In genomic region chr6:81171991-81172740, GRCh38 we compare ENCODE assay signal across 8 cellular contexts.
A peak's percentile ranks its signal among the peaks of the same experiment; 100 is the strongest.
DNase-seq lines count a peak whose midpoint lies in the region; ATAC-seq and TF ChIP-seq lines count a peak whose summit lies in the region.
"Had no signal": no experiment of that assay in that cellular context is flagged by ENCODE, and none has a peak within 500 bp of the region (broad histone marks: within the 10 kb centered on the region; RNA-seq: fewer than 3 reads in every experiment).

No MANE protein-coding gene starts in this region.

- H3K4me3 Mint-ChIP-seq in mesothelial cell of epicardium, result no peak overlapping the region

- peak overlapping the region; percentile 31 for H3K27ac ChIP-seq in vagina
- H3K27ac ChIP-seq: SK-N-MC had no signal

- no peaks in the 10 kb centered on the region for H3K9me3 Mint-ChIP-seq in mesothelial cell of epicardium

- DNase-seq in MG63, result peak; percentile 26
- peak; percentile 32 for DNase-seq in epithelial cell of proximal tubule (ENCODE audit: low read depth)
- no peak for DNase-seq in mesothelial cell of epicardium (ENCODE audit: low spot score in 2 of 2, unreplicated experiment in 2 of 2)
- DNase-seq in vagina (ENCODE audit: extremely low spot score in 2 of 2), result no peak
- no peak for DNase-seq in NK-92 treated with Interleukin-12 subunit alpha and Interleukin-12 subunit beta, amount 100 ng/mL, for 24 hours (lab: John Stamatoyannopoulos, UW)

- no peaks in the 10 kb centered on the region for H3K27me3 ChIP-seq in MG63
- no peaks in the 10 kb centered on the region for H3K27me3 ChIP-seq in vagina

- H3K4me1 ChIP-seq in vagina, result no peaks in the 10 kb centered on the region

- H3K9me3 ChIP-seq in MG63 (no peaks in the 10 kb centered on the region), vagina (no peaks in the 10 kb centered on the region)

- TF ChIP-seq POLR2A in vagina (IDR thresholded peaks at IDR 0.05), result no peak

- H3K4me1 Mint-ChIP-seq in mesothelial cell of epicardium, result peaks cover 13% of the 10 kb centered on the region

- H3K27me3 Mint-ChIP-seq in mesothelial cell of epicardium (ENCODE audit: low read depth), result no peaks in the 10 kb centered on the region

- peak overlapping the region; percentile 35 for H3K27ac Mint-ChIP-seq in mesothelial cell of epicardium

- TF ChIP-seq CTCF in epithelial cell of proximal tubule (conservative IDR thresholded peaks at IDR 0.05; ENCODE audit: low read depth, low read length), result no peak
- no peak for TF ChIP-seq CTCF in mesothelial cell of epicardium (IDR thresholded peaks at IDR 0.05; ENCODE audit: unreplicated experiment)
- no peak for TF ChIP-seq CTCF in vagina (IDR thresholded peaks at IDR 0.05)

- H3K36me3 Mint-ChIP-seq in mesothelial cell of epicardium, result no peaks in the 10 kb centered on the region

- no peak for ATAC-seq in HG03196 (IDR thresholded peaks at IDR 0.05; ENCODE audit: unreplicated experiment)
- no peak for ATAC-seq in HG02981 (IDR thresholded peaks at IDR 0.05; ENCODE audit: unreplicated experiment)

- H3K36me3 ChIP-seq in MG63 (no peaks in the 10 kb centered on the region), vagina (no peaks in the 10 kb centered on the region)

- H3K4me3 ChIP-seq in MG63, result no peak overlapping the region
- no peak overlapping the region for H3K4me3 ChIP-seq in epithelial cell of proximal tubule (ENCODE audit: low read depth, low read length)
- H3K4me3 ChIP-seq in vagina, result no peak overlapping the region
- H3K4me3 ChIP-seq: SK-N-MC had no signal

- intact Hi-C loops in vagina (cut with DNase I), result no loop called here

Comparison
In these comparisons a context has a peak if more than half of its experiments do, and no peak if none do; other contexts are left out.
1. DNase-seq: peak in MG63 (single experiment) and epithelial cell of proximal tubule (single experiment); none in mesothelial cell of epicardium (0 of 2), vagina (0 of 2) and NK-92 treated with Interleukin-12 subunit alpha and Interleukin-12 subunit beta, amount 100 ng/mL, for 24 hours (single experiment).